ENCODE assay signal across 1 cellular context in genomic region chr2:121530563-121531334, GRCh38.
TF ChIP-seq lines count a peak whose summit lies in the region.

Gene RNU4ATAC (plus strand): TSS chr2:121530880.

TF ChIP-seq in K562, 482 proteins besides CTCF, POLR2A, EP300 and RAD21 (continued from another document and continues in another):
- peak in 1 of 2 experiments; percentile 100; a peak in 2 of 4 replicates for TF ChIP-seq ZMIZ1 (IDR thresholded peaks at IDR 0.05; ENCODE audit: low read depth in 2 of 2, low read length in 2 of 2)
- TF ChIP-seq BRCA1 (IDR thresholded peaks at IDR 0.05): no peak
- no peak for TF ChIP-seq BRCA1 (CRISPR knock-in tag; IDR thresholded peaks at IDR 0.05)
- no peak for TF ChIP-seq SP2 (IDR thresholded peaks at IDR 0.05; ENCODE audit: extremely low read depth, low read depth, low read length, poor library complexity, severe bottlenecking)
- TF ChIP-seq THAP12 (CRISPR knock-in tag; IDR thresholded peaks at IDR 0.05): peak; percentile 98
- TF ChIP-seq NBN (IDR thresholded peaks at IDR 0.05; ENCODE audit: low read depth): peak; percentile 99
- peak in 1 of 2 experiments; percentile 12 for TF ChIP-seq E2F6 (IDR thresholded peaks at IDR 0.05; ENCODE audit: borderline replicate concordance in 1 of 2, extremely low read depth in 1 of 2, insufficient read depth in 1 of 2, insufficient read length in 1 of 2, low read depth in 1 of 2, low read length in 1 of 2, poor library complexity in 1 of 2, severe bottlenecking in 1 of 2)
- no peak for TF ChIP-seq HSF4 (CRISPR knock-in tag; IDR thresholded peaks at IDR 0.05; ENCODE audit: borderline replicate concordance)
- peak; percentile 86 for TF ChIP-seq EP400 (IDR thresholded peaks at IDR 0.05)
- no peak for TF ChIP-seq SETDB1 (IDR thresholded peaks at IDR 0.05; ENCODE audit: low read length)
- TF ChIP-seq ZC3H11A (IDR thresholded peaks at IDR 0.05; ENCODE audit: low read depth, low read length): peak; percentile 95
- peak; percentile 100 for TF ChIP-seq SUPT5H (IDR thresholded peaks at IDR 0.05)
- peak; percentile 40; the same call in 1 of the 2 replicates for TF ChIP-seq SIN3B (IDR thresholded peaks at IDR 0.05; ENCODE audit: low read depth)
- no peak for TF ChIP-seq CBX2 (IDR thresholded peaks at IDR 0.05; ENCODE audit: insufficient read depth, low read length, poor library complexity, severe bottlenecking)
- TF ChIP-seq NELFE (IDR thresholded peaks at IDR 0.05; ENCODE audit: insufficient read depth, insufficient read length): peak; percentile 48
- peak; percentile 74 for TF ChIP-seq RB1 (IDR thresholded peaks at IDR 0.05; ENCODE audit: low read depth)
- peak; percentile 91 for TF ChIP-seq ZNF586 (CRISPR knock-in tag; conservative IDR thresholded peaks at IDR 0.05)
- no peak for TF ChIP-seq ZBTB34 (CRISPR knock-in tag; IDR thresholded peaks at IDR 0.05)
- peak; percentile 90 for TF ChIP-seq HDAC3 (IDR thresholded peaks at IDR 0.05; ENCODE audit: borderline replicate concordance, partially characterized antibody)
- TF ChIP-seq POLR2H (tag; IDR thresholded peaks at IDR 0.05; ENCODE audit: low read depth): peak; percentile 99
- TF ChIP-seq BHLHE40 (IDR thresholded peaks at IDR 0.05; ENCODE audit: low read length): no peak
- no peak for TF ChIP-seq ZNF12 (CRISPR knock-in tag; IDR thresholded peaks at IDR 0.05)
- TF ChIP-seq HCFC1 (IDR thresholded peaks at IDR 0.05; ENCODE audit: low read depth, low read length): peak; percentile 79
- TF ChIP-seq STAG1 (CRISPR knock-in tag; IDR thresholded peaks at IDR 0.05; ENCODE audit: borderline replicate concordance): no peak
- TF ChIP-seq RBM34 (IDR thresholded peaks at IDR 0.05; ENCODE audit: borderline replicate concordance, insufficient read depth, low read length): no peak
- no peak for TF ChIP-seq KAT8 (IDR thresholded peaks at IDR 0.05; ENCODE audit: low read depth)
- TF ChIP-seq THAP7 (CRISPR knock-in tag; IDR thresholded peaks at IDR 0.05): peak; percentile 96
- TF ChIP-seq ATF1 (CRISPR knock-in tag; IDR thresholded peaks at IDR 0.05): no peak
- TF ChIP-seq ATF1 (tag; IDR thresholded peaks at IDR 0.05): peak; percentile 72
- 0 out of 2 replicates have a peak, but pooled peaks have one; percentile 27 for TF ChIP-seq ZNF79 (CRISPR knock-in tag; IDR thresholded peaks at IDR 0.05; ENCODE audit: low read depth)
- no peak for TF ChIP-seq ZNF740 (CRISPR knock-in tag; IDR thresholded peaks at IDR 0.05)
- no peak for TF ChIP-seq ZNF740 (tag; IDR thresholded peaks at IDR 0.05)
- TF ChIP-seq ZNF699 (CRISPR knock-in tag; IDR thresholded peaks at IDR 0.05; ENCODE audit: insufficient replicate concordance): no peak
- TF ChIP-seq CEBPG (CRISPR knock-in tag; IDR thresholded peaks at IDR 0.05): peak; percentile 69; the same call in 1 of the 2 replicates
- peak; percentile 81 to 88 for TF ChIP-seq CEBPG (tag; conservative IDR thresholded peaks at IDR 0.05 in 1 of 2, IDR thresholded peaks at IDR 0.05 in 1 of 2)
- TF ChIP-seq ZNF239 (CRISPR knock-in tag; IDR thresholded peaks at IDR 0.05): peak; percentile 71
- TF ChIP-seq ZNF639 (CRISPR knock-in tag; conservative IDR thresholded peaks at IDR 0.05 in 1 of 2, IDR thresholded peaks at IDR 0.05 in 1 of 2): peak in 1 of 2 experiments; percentile 82; a peak in 2 of 4 replicates
- TF ChIP-seq TAF1 (IDR thresholded peaks at IDR 0.05; ENCODE audit: control insufficient read depth, extremely low read depth, insufficient read depth, low read length, severe bottlenecking): peak; percentile 72
- TF ChIP-seq CREB3 (tag; conservative IDR thresholded peaks at IDR 0.05; ENCODE audit: low read depth): no peak
- TF ChIP-seq UBTF (IDR thresholded peaks at IDR 0.05; ENCODE audit: borderline replicate concordance in 1 of 2, low read depth in 2 of 2, low read length in 2 of 2): no peak
- no peak for TF ChIP-seq POLR3G (IDR thresholded peaks at IDR 0.05; ENCODE audit: extremely low read depth, insufficient read length, insufficient replicate concordance)
- peak; percentile 97 for TF ChIP-seq HMG20B (CRISPR knock-in tag; IDR thresholded peaks at IDR 0.05)
- peak; percentile 96 for TF ChIP-seq ZNF77 (CRISPR knock-in tag; IDR thresholded peaks at IDR 0.05)
- no peak for TF ChIP-seq RBM15 (IDR thresholded peaks at IDR 0.05; ENCODE audit: insufficient read depth, low read length)
- TF ChIP-seq STAT6 (CRISPR knock-in tag; IDR thresholded peaks at IDR 0.05): no peak; the same call in 1 of the 2 replicates
- TF ChIP-seq PYGO2 (tag; IDR thresholded peaks at IDR 0.05): peak; percentile 78
- TF ChIP-seq ZNF354B (CRISPR knock-in tag; IDR thresholded peaks at IDR 0.05): peak; percentile 82
- peak; percentile 87 to 97 for TF ChIP-seq TBL1XR1 (IDR thresholded peaks at IDR 0.05; ENCODE audit: low read length in 2 of 2)
